In the genomic region with DNA sequence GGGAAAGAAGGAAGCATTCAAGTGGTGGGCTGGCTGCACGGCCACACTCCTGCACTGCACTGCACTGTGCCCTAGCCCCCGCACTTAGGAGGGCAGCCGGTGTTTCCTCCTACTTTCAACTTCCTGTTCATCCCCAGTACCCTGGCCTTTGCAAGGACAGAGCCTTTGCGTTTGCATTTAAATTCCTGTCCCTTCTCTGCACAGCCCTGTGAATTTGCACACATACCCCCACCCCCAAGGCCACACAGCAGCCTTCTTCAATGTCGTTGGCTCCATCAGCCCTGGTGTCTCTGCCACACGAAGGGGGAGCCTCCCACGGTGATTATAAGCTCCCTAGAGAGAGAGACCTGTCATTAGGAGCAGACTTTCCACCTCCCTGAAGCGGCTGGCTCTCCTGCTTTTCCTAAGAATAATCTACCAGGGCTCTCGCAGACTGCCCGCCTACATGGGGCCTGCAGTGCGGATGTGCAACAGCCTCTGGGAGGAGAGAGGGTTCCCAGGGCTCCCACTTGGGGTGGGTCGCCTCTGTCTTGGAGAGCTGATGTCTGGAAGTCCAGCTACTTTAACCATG, we compare ENCODE assay signal across 18 cellular contexts. TPM values are rescaled to one million over a fixed set of nuclear protein-coding genes. Genes with fewer than 3 reads are reported as not detected.
DNase-seq lines count a peak whose midpoint lies in the region; ATAC-seq, FAIRE-seq and TF ChIP-seq lines count a peak whose summit lies in the region.
"Had no signal": no experiment of that assay in that cellular context is flagged by ENCODE, and none has a peak within 500 bp of the region (broad histone marks: within the 10 kb centered on the region; RNA-seq: fewer than 3 reads in every experiment).

No MANE protein-coding gene starts in this region.

- no peaks in the 10 kb centered on the region for H3K36me3 ChIP-seq in cardiac muscle cell
- no peaks in the 10 kb centered on the region for H3K36me3 ChIP-seq in Panc1 (ENCODE audit: control insufficient read depth, insufficient read depth, low read length)
- no peaks in the 10 kb centered on the region for H3K36me3 ChIP-seq in HepG2 (replicated peaks in 1 of 2; ENCODE audit: control insufficient read depth in 1 of 2, insufficient read depth in 2 of 2, low read length in 2 of 2)
- H3K36me3 ChIP-seq: right lobe of liver had no signal

- ATAC-seq in left cardiac atrium (no peak), Panc1 (0 out of 2 replicates have a peak, but pooled peaks have one; percentile 20), HepG2 (peak; percentile 77), left colon (no peak), HG03135 (IDR thresholded peaks at IDR 0.05; ENCODE audit: unreplicated experiment) (no peak)

- no peak for TF ChIP-seq POLR2A in HepG2 (IDR thresholded peaks at IDR 0.05; ENCODE audit: insufficient read depth in 1 of 2, low read depth in 2 of 2, low read length in 2 of 2)

- WGBS in HepG2 (ENCODE audit: low lambda C conversion rate): 3% methylated on average over 8 of the region's 12 CpGs

- H3K4me2 ChIP-seq in HepG2 (ENCODE audit: low read depth, low read length): peak overlapping the region; percentile 85

- TF ChIP-seq CTCF in cardiac muscle cell (IDR thresholded peaks at IDR 0.05; ENCODE audit: low read depth, low read length) (no peak), Panc1 (IDR thresholded peaks at IDR 0.05) (no peak), HepG2 (CRISPR knock-in tag; IDR thresholded peaks at IDR 0.05) (no peak), GM13977 (IDR thresholded peaks at IDR 0.05; ENCODE audit: extremely low read depth, insufficient read depth, missing control alignments) (no peak)

- TF ChIP-seq EP300 in HepG2 (IDR thresholded peaks at IDR 0.05; ENCODE audit: low read depth in 2 of 2, low read length in 2 of 2) (no peak), HepG2 (CRISPR knock-in tag; IDR thresholded peaks at IDR 0.05; ENCODE audit: borderline replicate concordance) (no peak)

- FAIRE-seq in HepG2 (lab: Jason Lieb, UNC): no peak
- FAIRE-seq: astrocyte, colon, HTR-8/SVneo had no signal

- no peak overlapping the region for H3K4me3 ChIP-seq in cardiac muscle cell
- H3K4me3 ChIP-seq in Panc1 (ENCODE audit: low read depth in 2 of 2, low read length in 2 of 2): no peak overlapping the region
- peak overlapping the region; percentile 29 to 58 (median 49) for H3K4me3 ChIP-seq in HepG2 (replicated peaks in 1 of 3; ENCODE audit: insufficient read depth in 1 of 3, low read depth in 2 of 3, low read length in 3 of 3)
- H3K4me3 ChIP-seq: right lobe of liver, testis had no signal

- no peaks in the 10 kb centered on the region for H3K27me3 ChIP-seq in cardiac muscle cell
- H3K27me3 ChIP-seq in Panc1 (ENCODE audit: control insufficient read depth, insufficient read depth, low read length): no peaks in the 10 kb centered on the region
- H3K27me3 ChIP-seq in HepG2 (ENCODE audit: control insufficient read depth in 1 of 2, insufficient read depth in 2 of 2, low read length in 2 of 2): peaks cover 0 to 13% of the 10 kb centered on the region in 2 experiments; a peak in 2 of 5 replicates
- H3K27me3 ChIP-seq: right lobe of liver, testis had no signal

- no peaks in the 10 kb centered on the region for H3K9me3 ChIP-seq in cardiac muscle cell (ENCODE audit: low read depth)
- H3K9me3 ChIP-seq in Panc1 (ENCODE audit: control insufficient read depth, insufficient read depth, low read depth, low read length): no peaks in the 10 kb centered on the region
- H3K9me3 ChIP-seq in HepG2 (ENCODE audit: low read length): no peaks in the 10 kb centered on the region
- H3K9me3 ChIP-seq: right lobe of liver, testis had no signal

- no peak for TF ChIP-seq RAD21 in HepG2 (CRISPR knock-in tag; IDR thresholded peaks at IDR 0.05)

- no peaks in the 10 kb centered on the region for H4K20me1 ChIP-seq in HepG2 (ENCODE audit: insufficient read depth, low read length)

- peak overlapping the region; percentile 41; the same call in 1 of the 2 replicates for H3K9ac ChIP-seq in HepG2 (ENCODE audit: insufficient read depth, low read depth, low read length)

- H2AFZ ChIP-seq in HepG2 (ENCODE audit: low read length): peak overlapping the region; percentile 71

- intact Hi-C loops in left cardiac atrium (cut with DNase I) (no loop called here), Panc1 (cut with micrococcal nuclease; ENCODE audit: unreplicated experiment) (no loop called here), HepG2 (cut with micrococcal nuclease; ENCODE audit: unreplicated experiment) (no loop called here), left colon (cut with DNase I, micrococcal nuclease) (no loop called here)

- peaks cover 28% of the 10 kb centered on the region for H3K4me1 ChIP-seq in cardiac muscle cell (ENCODE audit: low read depth)
- no peaks in the 10 kb centered on the region; the same call in 1 of the 2 replicates for H3K4me1 ChIP-seq in Panc1 (ENCODE audit: control insufficient read depth, insufficient read depth, low read length)
- peaks cover 79% of the 10 kb centered on the region for H3K4me1 ChIP-seq in HepG2 (ENCODE audit: insufficient read depth, low read length)
- H3K4me1 ChIP-seq: testis had no signal

- DNase-seq in cardiac muscle cell (ENCODE audit: low read depth in 1 of 2, low spot score in 1 of 2): peak in 1 of 2 donors; percentile 35
- no peak for DNase-seq in left cardiac atrium
- no peak for DNase-seq in Panc1 (ENCODE audit: low read depth, low spot score)
- DNase-seq in HepG2 (ENCODE audit: low spot score): no peak
- DNase-seq in left colon: no peak
- no peak for DNase-seq in GM13977 (ENCODE audit: low spot score)
- DNase-seq: activated CD4-positive, alpha-beta T cell treated with anti-CD3 and anti-CD28 coated beads for 1 hour; activated naive CD4-positive, alpha-beta T cell treated with Interleukin-2 at 50 U/mL for 16 hours; mammary epithelial cell; NCI-H2029 treated with DMSO at 0.1 percent for 48 hours; right lobe of liver; stimulated activated CD4-positive, alpha-beta T cell treated with anti-CD3 and anti-CD28 coated beads, Interleukin-2, amount 100 ng/mL, for 24 hours; testis had no signal

- BruUV-seq in Panc1 (replicated peaks; lab: Mats Ljungman, UMichigan): no TSS peak
- BruUV-seq in HepG2 (replicated peaks; lab: Mats Ljungman, UMichigan): no TSS peak

- POLR2A ChIA-PET in Panc1 (lab: Charles Lee): no interaction called here
- POLR2A ChIA-PET in HepG2 (lab: Yijun Ruan, JAX): interaction anchor here (1.0 to 1.1 kb wide), 2 partner anchors 15 to 16 kb away, joined by 3 to 5 read pairs; no protein-coding TSS in a partner anchor

- no peaks in the 10 kb centered on the region for H3K79me2 ChIP-seq in HepG2 (ENCODE audit: insufficient read depth, low read length)

- H3K27ac ChIP-seq in cardiac muscle cell (peak overlapping the region; percentile 65), Panc1 (ENCODE audit: low read length) (no peak overlapping the region), HepG2 (ENCODE audit: extremely low read length, insufficient read depth, low read length) (no peak overlapping the region), temporal lobe (ENCODE audit: low read depth, low read length) (peak overlapping the region; percentile 57)
- H3K27ac ChIP-seq: right lobe of liver, testis had no signal

- in situ Hi-C loops in Panc1 (cut with HindIII; ENCODE audit: low pct_unique_long_range_greater_than_20kb, low sequenced_read_pairs) (no loop called here), HepG2 (cut with HindIII; ENCODE audit: extremely low pct_ligation_motif_present, low pct_unique_long_range_greater_than_20kb) (no loop called here), GM13977 (cut with MboI; ENCODE audit: low pct_unique_long_range_greater_than_20kb, low sequenced_read_pairs, unreplicated experiment) (no loop called here)

- CTCF ChIA-PET in Panc1 (lab: Charles Lee) (no interaction called here), HepG2 (lab: Yijun Ruan, JAX; ENCODE audit: low intra/inter-chr PET ratio, low total read pairs) (no interaction called here)

RNA-seq across cellular contexts. Expression of a gene that starts 13.2 kb away (rescaled TPM):
- total RNA-seq in cardiac muscle cell (4.9 and 10.4 TPM in 2 replicates), left cardiac atrium (1 to 10 TPM; 1.3 to 3.3 TPM), Panc1 (2021; ENCODE audit: unreplicated experiment) (3.0 TPM), HepG2 (2016; rRNA removed; fragmentation: Illumina TruSeq; extraction: Trizol) (1.9 and 3.4 TPM in 2 replicates), temporal lobe (1.2 TPM), left colon (10 to 100 TPM; 19.5 to 30.8 TPM)
- polyA plus RNA-seq in cardiac muscle cell (3.8 and 7.8 TPM in 2 replicates), HepG2 (2011; rRNA removed) (4.1 and 7.3 TPM in 2 replicates)
- polyA plus RNA-seq in Panc1 (2012; ENCODE audit: insufficient read length): 4.2 TPM
- 0.97 and 1.2 TPM in 2 replicates for total RNA-seq in HepG2 (2016; cell fraction: cytosol; rRNA removed; fragmentation: Illumina TruSeq; extraction: Trizol; ENCODE audit: low read depth)
- 1.8 and 4.0 TPM in 2 replicates for total RNA-seq in HepG2 (2016; cell fraction: insoluble cytoplasmic fraction; rRNA removed; fragmentation: Illumina TruSeq; extraction: Trizol)
- 2.7 and 3.3 TPM in 2 replicates for total RNA-seq in HepG2 (2016; cell fraction: membrane; rRNA removed; fragmentation: Illumina TruSeq; extraction: Trizol)
- total RNA-seq in HepG2 (2016; cell fraction: nucleus; rRNA removed; fragmentation: Illumina TruSeq; extraction: Trizol): 2.3 and 3.7 TPM in 2 replicates
- polyA plus RNA-seq in HepG2 (2011; cell fraction: cytosol; rRNA removed): 4.4 TPM in 2 replicates
- 7.3 and 8.6 TPM in 2 replicates for polyA plus RNA-seq in HepG2 (2011; cell fraction: nucleus; rRNA removed)
- 4.0 and 4.7 TPM in 2 replicates for polyA plus RNA-seq in HepG2 (2012)
- 0.65 and 0.73 TPM in 2 replicates for polyA plus RNA-seq in HepG2 (2016; cell fraction: cytosol; fragmentation: Illumina TruSeq; extraction: Trizol; ENCODE audit: low read depth)
- polyA plus RNA-seq in HepG2 (2016; cell fraction: insoluble cytoplasmic fraction; fragmentation: Illumina TruSeq; extraction: Trizol; ENCODE audit: low read depth): 2.0 and 2.1 TPM in 2 replicates
- 2.1 TPM in 2 replicates for polyA plus RNA-seq in HepG2 (2016; cell fraction: membrane; fragmentation: Illumina TruSeq; extraction: Trizol; ENCODE audit: low read depth)
- polyA plus RNA-seq in HepG2 (2016; cell fraction: nucleus; fragmentation: Illumina TruSeq; extraction: Trizol; ENCODE audit: insufficient read depth, low read depth): 5.1 and 6.0 TPM in 2 replicates
- polyA minus RNA-seq in HepG2 (2011; rRNA and poly(A)+ RNA removed; ENCODE audit: low replicate concordance): 1.8 and 9.9 TPM in 2 replicates
- polyA minus RNA-seq in HepG2 (2011; cell fraction: cytosol; rRNA and poly(A)+ RNA removed): 3.3 and 3.4 TPM in 2 replicates
- 2.5 and 2.7 TPM in 2 replicates for polyA minus RNA-seq in HepG2 (2011; cell fraction: nucleus; rRNA and poly(A)+ RNA removed)

RNA-seq across cellular contexts. Expression of a gene that starts 56.5 kb away (rescaled TPM):
- 100 and 175 TPM in 2 replicates for total RNA-seq in cardiac muscle cell
- polyA plus RNA-seq in cardiac muscle cell: 47.0 and 80.9 TPM in 2 replicates
- total RNA-seq in left cardiac atrium: 100 to 1,000 TPM; 162 to 221 TPM
- total RNA-seq in Panc1 (2021; ENCODE audit: unreplicated experiment): 210 TPM
- 68.9 TPM for polyA plus RNA-seq in Panc1 (2012; ENCODE audit: insufficient read length)
- 117 and 194 TPM in 2 replicates for total RNA-seq in HepG2 (2016; rRNA removed; fragmentation: Illumina TruSeq; extraction: Trizol)
- total RNA-seq in HepG2 (2016; cell fraction: cytosol; rRNA removed; fragmentation: Illumina TruSeq; extraction: Trizol; ENCODE audit: low read depth): 10.3 and 15.8 TPM in 2 replicates
- total RNA-seq in HepG2 (2016; cell fraction: insoluble cytoplasmic fraction; rRNA removed; fragmentation: Illumina TruSeq; extraction: Trizol): 125 and 160 TPM in 2 replicates
- 40.1 and 45.8 TPM in 2 replicates for total RNA-seq in HepG2 (2016; cell fraction: membrane; rRNA removed; fragmentation: Illumina TruSeq; extraction: Trizol)
- 67.8 and 73.8 TPM in 2 replicates for total RNA-seq in HepG2 (2016; cell fraction: nucleus; rRNA removed; fragmentation: Illumina TruSeq; extraction: Trizol)
- polyA plus RNA-seq in HepG2 (2011; rRNA removed): 25.1 and 35.5 TPM in 2 replicates
- polyA plus RNA-seq in HepG2 (2011; cell fraction: cytosol; rRNA removed): 14.2 and 24.0 TPM in 2 replicates
- 8.7 and 10.8 TPM in 2 replicates for polyA plus RNA-seq in HepG2 (2011; cell fraction: nucleus; rRNA removed)
- polyA plus RNA-seq in HepG2 (2012): 32.7 and 70.0 TPM in 2 replicates
- polyA plus RNA-seq in HepG2 (2016; cell fraction: cytosol; fragmentation: Illumina TruSeq; extraction: Trizol; ENCODE audit: low read depth): 15.9 and 27.1 TPM in 2 replicates
- polyA plus RNA-seq in HepG2 (2016; cell fraction: insoluble cytoplasmic fraction; fragmentation: Illumina TruSeq; extraction: Trizol; ENCODE audit: low read depth): 186 and 191 TPM in 2 replicates
- polyA plus RNA-seq in HepG2 (2016; cell fraction: membrane; fragmentation: Illumina TruSeq; extraction: Trizol; ENCODE audit: low read depth): 54.3 and 56.5 TPM in 2 replicates
- 84.6 and 113 TPM in 2 replicates for polyA plus RNA-seq in HepG2 (2016; cell fraction: nucleus; fragmentation: Illumina TruSeq; extraction: Trizol; ENCODE audit: insufficient read depth, low read depth)
- 54.5 and 133 TPM in 2 replicates for polyA minus RNA-seq in HepG2 (2011; rRNA and poly(A)+ RNA removed; ENCODE audit: low replicate concordance)
- polyA minus RNA-seq in HepG2 (2011; cell fraction: cytosol; rRNA and poly(A)+ RNA removed): 45.1 and 46.0 TPM in 2 replicates
- 41.1 and 52.6 TPM in 2 replicates for polyA minus RNA-seq in HepG2 (2011; cell fraction: nucleus; rRNA and poly(A)+ RNA removed)
- total RNA-seq in temporal lobe: 162 TPM
- total RNA-seq in left colon: 10 to 100 TPM; 74.6 to 78.1 TPM

Comparison
In these comparisons a context has a peak if more than half of its experiments do, and no peak if none do; other contexts are left out.
1. H3K27ac ChIP-seq: peak in cardiac muscle cell (single experiment) and temporal lobe (single experiment); none in Panc1 (single experiment) and HepG2 (single experiment).
2. H3K4me3 ChIP-seq: peak in HepG2 (3 of 3); none in cardiac muscle cell (single experiment) and Panc1 (0 of 2).
3. ATAC-seq: peak in Panc1 (single experiment) and HepG2 (single experiment); none in left cardiac atrium (0 of 2), left colon (single experiment) and HG03135 (single experiment).